In the genomic region with DNA sequence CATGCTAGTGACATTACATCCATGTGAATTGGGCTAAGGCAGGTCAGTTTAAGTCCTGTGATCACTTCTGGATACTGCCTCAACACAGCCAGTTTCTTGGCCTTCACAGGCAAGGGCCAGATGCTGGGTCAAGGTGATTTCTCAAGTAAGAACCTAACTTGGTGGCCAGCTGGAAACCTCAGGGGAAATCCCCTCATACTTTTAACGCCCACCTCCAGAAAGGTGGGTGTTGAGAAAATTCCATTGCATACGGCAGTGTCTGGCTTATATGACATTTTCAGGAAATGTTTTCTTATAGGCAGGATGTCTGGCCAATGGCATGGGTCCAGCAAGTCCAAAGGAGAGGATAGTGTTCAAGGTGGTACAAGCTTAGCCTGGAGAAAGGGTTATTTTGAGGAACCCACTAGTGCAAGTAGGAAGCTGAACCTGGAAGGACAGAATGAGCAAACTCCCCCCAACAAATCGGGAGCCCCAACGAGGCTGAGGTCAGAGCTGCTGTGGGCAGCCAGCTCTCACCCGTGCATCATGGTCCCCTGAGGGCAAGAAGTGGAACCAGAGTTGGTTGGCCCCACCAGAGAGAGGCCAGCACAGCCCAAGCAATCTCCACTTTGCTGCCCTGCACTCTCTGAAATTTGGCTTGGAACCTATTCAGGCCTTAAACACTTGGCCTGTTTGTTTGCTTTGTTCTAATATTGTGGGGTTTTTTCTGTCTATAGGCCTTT, we compare ENCODE assay signal across 18 cellular contexts.
DNase-seq lines count a peak whose midpoint lies in the region; ATAC-seq and TF ChIP-seq lines count a peak whose summit lies in the region.
"Had no signal": no experiment of that assay in that cellular context is flagged by ENCODE, and none has a peak within 500 bp of the region (broad histone marks: within the 10 kb centered on the region; RNA-seq: fewer than 3 reads in every experiment).

No MANE protein-coding gene starts in this region.

- H3K9me3 ChIP-seq in testis (no peaks in the 10 kb centered on the region), aorta (ENCODE audit: control insufficient read depth, low read length) (no peaks in the 10 kb centered on the region)
- H3K9me3 ChIP-seq: tibial artery had no signal

- ATAC-seq in GM19351 (IDR thresholded peaks at IDR 0.05; ENCODE audit: unreplicated experiment) (peak; percentile 56), GM18498 (IDR thresholded peaks at IDR 0.05; ENCODE audit: unreplicated experiment) (no peak), aorta (ENCODE audit: low FRiP score) (no peak)
- peak; percentile 76 for ATAC-seq in activated naive CD8-positive, alpha-beta T cell treated with anti-CD3 and anti-CD28 coated beads, Interleukin-2, amount 50 U/mL, for 24 hours

- H3K4me1 Mint-ChIP-seq in activated naive CD8-positive, alpha-beta T cell treated with anti-CD3 and anti-CD28 coated beads, Interleukin-2, amount 50 U/mL, for 24 hours: peaks cover 19% of the 10 kb centered on the region
- H3K4me1 Mint-ChIP-seq: central memory CD8-positive, alpha-beta T cell had no signal

- H3K4me3 ChIP-seq in GM12865 (ENCODE audit: low read depth, low read length) (no peak overlapping the region), testis (no peak overlapping the region), aorta (ENCODE audit: low read length in 2 of 2) (no peak overlapping the region)
- H3K4me3 ChIP-seq: tibial artery had no signal

- H3K4me3 Mint-ChIP-seq in activated naive CD8-positive, alpha-beta T cell treated with anti-CD3 and anti-CD28 coated beads, Interleukin-2, amount 50 U/mL, for 24 hours: no peak overlapping the region
- H3K4me3 Mint-ChIP-seq: central memory CD8-positive, alpha-beta T cell; H9 had no signal

- no peak for TF ChIP-seq POLR2A in testis (IDR thresholded peaks at IDR 0.05)

- H3K27me3 Mint-ChIP-seq in activated naive CD8-positive, alpha-beta T cell treated with anti-CD3 and anti-CD28 coated beads, Interleukin-2, amount 50 U/mL, for 24 hours: no peaks in the 10 kb centered on the region
- H3K27me3 Mint-ChIP-seq: central memory CD8-positive, alpha-beta T cell had no signal

- no peaks in the 10 kb centered on the region for H3K27me3 ChIP-seq in layer of hippocampus (ENCODE audit: control insufficient read depth, insufficient read depth, low read length)
- H3K27me3 ChIP-seq in testis: no peaks in the 10 kb centered on the region
- no peaks in the 10 kb centered on the region for H3K27me3 ChIP-seq in aorta (ENCODE audit: control insufficient read depth in 1 of 2, insufficient read depth in 2 of 2, low read length in 1 of 2)
- H3K27me3 ChIP-seq: tibial artery had no signal

- H3K27ac ChIP-seq in layer of hippocampus (ENCODE audit: low read depth, low read length) (peak overlapping the region; percentile 72), testis (no peak overlapping the region), aorta (ENCODE audit: low read depth in 1 of 2, low read length in 2 of 2) (no peak overlapping the region)
- H3K27ac ChIP-seq: tibial artery, WERI-Rb-1 had no signal

- no peaks in the 10 kb centered on the region for H3K9me3 Mint-ChIP-seq in activated naive CD8-positive, alpha-beta T cell treated with anti-CD3 and anti-CD28 coated beads, Interleukin-2, amount 50 U/mL, for 24 hours
- H3K9me3 Mint-ChIP-seq: central memory CD8-positive, alpha-beta T cell; H9 had no signal

- peak overlapping the region; percentile 68 for H3K27ac Mint-ChIP-seq in activated naive CD8-positive, alpha-beta T cell treated with anti-CD3 and anti-CD28 coated beads, Interleukin-2, amount 50 U/mL, for 24 hours

- H3K36me3 ChIP-seq in testis (ENCODE audit: low read depth, missing control alignments) (no peaks in the 10 kb centered on the region), aorta (ENCODE audit: control insufficient read depth in 1 of 2, insufficient read depth in 2 of 2, low read length in 1 of 2) (peaks cover 6 to 7% of the 10 kb centered on the region in 2 donors)

- TF ChIP-seq CTCF in GM12865 (IDR thresholded peaks at IDR 0.05; ENCODE audit: insufficient read depth, low read depth, low read length, missing control alignments) (no peak), testis (IDR thresholded peaks at IDR 0.05) (no peak)

- 70 to 80% methylated on average over 5 of the region's 5 CpGs for WGBS in testis, 2 donors
- WGBS in aorta, 2 donors: 70 to 73% methylated on average over 5 of the region's 5 CpGs

- H3K36me3 Mint-ChIP-seq in activated naive CD8-positive, alpha-beta T cell treated with anti-CD3 and anti-CD28 coated beads, Interleukin-2, amount 50 U/mL, for 24 hours (ENCODE audit: low read depth): peaks cover 47% of the 10 kb centered on the region

- DNase-seq in GM12865 (ENCODE audit: low read depth) (peak; percentile 38), testis (no peak), aorta (no peak)
- peak; percentile 8 for DNase-seq in activated naive CD8-positive, alpha-beta T cell treated with anti-CD3 and anti-CD28 coated beads, Interleukin-2, amount 50 U/mL, for 24 hours
- DNase-seq: activated CD8-positive, alpha-beta memory T cell treated with anti-CD3 and anti-CD28 coated beads for 24 hours; activated effector memory CD4-positive, alpha-beta T cell treated with anti-CD3 and anti-CD28 coated beads, Interleukin-2, amount 50 U/mL, for 16 hours; effector memory CD4-positive, alpha-beta T cell; glutamatergic neuron; H9; MM.1S; SHP77; T-helper 1 cell; tibial artery; WERI-Rb-1 had no signal

- H3K4me1 ChIP-seq in testis: no peaks in the 10 kb centered on the region
- no peaks in the 10 kb centered on the region for H3K4me1 ChIP-seq in aorta (ENCODE audit: control insufficient read depth in 1 of 2, insufficient read depth in 2 of 2, low read length in 2 of 2)
- H3K4me1 ChIP-seq: tibial artery had no signal

- intact Hi-C loops in testis (cut with DNase I; ENCODE audit: low total_unique reads) (no loop called here), aorta (cut with DNase I) (no loop called here)

Comparison
In these comparisons a context has a peak if more than half of its experiments do, and no peak if none do; other contexts are left out.
1. DNase-seq: peak in GM12865 (single experiment) and activated naive CD8-positive, alpha-beta T cell treated with anti-CD3 and anti-CD28 coated beads, Interleukin-2, amount 50 U/mL, for 24 hours (single experiment); none in testis (single experiment) and aorta (0 of 2).
2. ATAC-seq: peak in GM19351 (single experiment) and activated naive CD8-positive, alpha-beta T cell treated with anti-CD3 and anti-CD28 coated beads, Interleukin-2, amount 50 U/mL, for 24 hours (single experiment); none in GM18498 (single experiment) and aorta (single experiment).